In genomic region chr1:227542153-227543120, GRCh38 we compare ENCODE assay signal across 2 cellular contexts.
TF ChIP-seq lines count a peak whose summit lies in the region.

No MANE protein-coding gene starts in this region.

TF ChIP-seq in HCT116, 20 proteins besides CTCF, POLR2A, EP300 and RAD21:
- peak; percentile 59; the same call in 1 of the 2 replicates for TF ChIP-seq MAX (IDR thresholded peaks at IDR 0.05)
- TF ChIP-seq CBX3 (IDR thresholded peaks at IDR 0.05; ENCODE audit: low read depth), result peak; percentile 51; the same call in 1 of the 2 replicates
- peak; percentile 41 for TF ChIP-seq YY1 (IDR thresholded peaks at IDR 0.05; ENCODE audit: extremely low read depth, insufficient replicate concordance, low read depth, low read length)
- TF ChIP-seq ELF1 (IDR thresholded peaks at IDR 0.05; ENCODE audit: borderline replicate concordance, low read depth), result no peak
- no peak for TF ChIP-seq TCF7L2 (IDR thresholded peaks at IDR 0.05; ENCODE audit: borderline replicate concordance, extremely low read depth, insufficient read depth, insufficient read length)
- TF ChIP-seq POLR2AphosphoS5 (IDR thresholded peaks at IDR 0.05; ENCODE audit: low read depth, low read length), result peak; percentile 59
TF ChIP-seq in HCT116: peak in this region for 4.

TF ChIP-seq in GM12878, 131 proteins besides CTCF, POLR2A, EP300 and RAD21 (continued from another document and continues in another):
- no peak for TF ChIP-seq RAD51 (IDR thresholded peaks at IDR 0.05)
- TF ChIP-seq KDM1A (IDR thresholded peaks at IDR 0.05; ENCODE audit: borderline replicate concordance), result no peak
- no peak for TF ChIP-seq IRF5 (IDR thresholded peaks at IDR 0.05; ENCODE audit: borderline replicate concordance)
- 0 out of 2 replicates have a peak, but pooled peaks have one; percentile 8 for TF ChIP-seq RUNX3 (IDR thresholded peaks at IDR 0.05; ENCODE audit: low read length)
- peak; percentile 39; the same call in 1 of the 2 replicates for TF ChIP-seq GABPA (IDR thresholded peaks at IDR 0.05; ENCODE audit: low read depth)
- no peak for TF ChIP-seq ZSCAN29 (IDR thresholded peaks at IDR 0.05)
- no peak for TF ChIP-seq CEBPB (IDR thresholded peaks at IDR 0.05; ENCODE audit: borderline replicate concordance in 1 of 2, low read depth in 2 of 2, low read length in 2 of 2)
- TF ChIP-seq CBFB (IDR thresholded peaks at IDR 0.05; ENCODE audit: low read depth), result no peak
- no peak for TF ChIP-seq CHD2 (IDR thresholded peaks at IDR 0.05; ENCODE audit: borderline replicate concordance, low read depth, low read length)
- TF ChIP-seq CHD4 (IDR thresholded peaks at IDR 0.05), result no peak
- TF ChIP-seq SREBF1 (IDR thresholded peaks at IDR 0.05; ENCODE audit: low read length), result no peak
- no peak for TF ChIP-seq EZH2 (IDR thresholded peaks at IDR 0.05; ENCODE audit: borderline replicate concordance, control insufficient read depth, low read depth, low read length)
- no peak for TF ChIP-seq MLLT1 (IDR thresholded peaks at IDR 0.05)
- TF ChIP-seq ZBTB4 (CRISPR knock-in tag; IDR thresholded peaks at IDR 0.05), result no peak
- TF ChIP-seq KAT2A (conservative IDR thresholded peaks at IDR 0.05; ENCODE audit: control insufficient read depth, low read depth, low read length), result no peak
- no peak for TF ChIP-seq PKNOX1 (IDR thresholded peaks at IDR 0.05)
- TF ChIP-seq STAT3 (IDR thresholded peaks at IDR 0.05; ENCODE audit: low read depth, low read length), result no peak
- TF ChIP-seq RB1 (IDR thresholded peaks at IDR 0.05; ENCODE audit: borderline replicate concordance), result peak; percentile 63; the same call in 1 of the 2 replicates
- TF ChIP-seq FOXM1 (IDR thresholded peaks at IDR 0.05; ENCODE audit: low read depth, low read length), result no peak
- no peak for TF ChIP-seq NFYA (IDR thresholded peaks at IDR 0.05; ENCODE audit: borderline replicate concordance, low read depth, low read length)
- TF ChIP-seq DPF2 (IDR thresholded peaks at IDR 0.05), result peak; percentile 57; the same call in 1 of the 2 replicates
- TF ChIP-seq RBBP5 (conservative IDR thresholded peaks at IDR 0.05), result no peak
- no peak for TF ChIP-seq YBX1 (IDR thresholded peaks at IDR 0.05)
- TF ChIP-seq STAT1 (conservative IDR thresholded peaks at IDR 0.05), result no peak
- peak; percentile 47; the same call in 1 of the 2 replicates for TF ChIP-seq BACH1 (IDR thresholded peaks at IDR 0.05; ENCODE audit: borderline replicate concordance)
- TF ChIP-seq SMARCA5 (IDR thresholded peaks at IDR 0.05), result peak; percentile 97
- TF ChIP-seq SRF (IDR thresholded peaks at IDR 0.05; ENCODE audit: low read depth in 2 of 2, low read length in 2 of 2), result no peak
- TF ChIP-seq ZBTB33 (IDR thresholded peaks at IDR 0.05), result no peak
- TF ChIP-seq ZNF207 (IDR thresholded peaks at IDR 0.05; ENCODE audit: borderline replicate concordance), result peak; percentile 69
- TF ChIP-seq ZNF217 (IDR thresholded peaks at IDR 0.05), result no peak
- no peak for TF ChIP-seq BCLAF1 (IDR thresholded peaks at IDR 0.05)
- TF ChIP-seq BCL11A (IDR thresholded peaks at IDR 0.05; ENCODE audit: low read depth, low read length), result no peak
- TF ChIP-seq POU2F2 (IDR thresholded peaks at IDR 0.05; ENCODE audit: borderline replicate concordance, low read depth, low read length), result no peak
- no peak for TF ChIP-seq SKIL (IDR thresholded peaks at IDR 0.05; ENCODE audit: low read depth, poor library complexity, severe bottlenecking)
- TF ChIP-seq FOXK2 (IDR thresholded peaks at IDR 0.05), result no peak
- peak; percentile 68 for TF ChIP-seq GATAD2B (conservative IDR thresholded peaks at IDR 0.05; ENCODE audit: low read depth)
- no peak for TF ChIP-seq SIX5 (IDR thresholded peaks at IDR 0.05; ENCODE audit: low read depth, low read length, severe bottlenecking)
- TF ChIP-seq POLR2AphosphoS5 (IDR thresholded peaks at IDR 0.05; ENCODE audit: low read length), result no peak
- no peak for TF ChIP-seq JUND (IDR thresholded peaks at IDR 0.05; ENCODE audit: low read depth, low read length)
- no peak for TF ChIP-seq SIN3A (IDR thresholded peaks at IDR 0.05; ENCODE audit: low read depth, low read length)
- TF ChIP-seq TBL1XR1 (IDR thresholded peaks at IDR 0.05; ENCODE audit: low read depth, low read length), result no peak
- TF ChIP-seq TCF12 (IDR thresholded peaks at IDR 0.05; ENCODE audit: low read depth, low read length), result peak; percentile 69; the same call in 1 of the 2 replicates
- TF ChIP-seq LARP7 (IDR thresholded peaks at IDR 0.05), result peak; percentile 91
- no peak for TF ChIP-seq SUPT20H (IDR thresholded peaks at IDR 0.05; ENCODE audit: borderline replicate concordance, control insufficient read depth, low read depth, low read length)
- no peak for TF ChIP-seq POLR2AphosphoS2 (IDR thresholded peaks at IDR 0.05; ENCODE audit: low read depth, low read length)
- TF ChIP-seq WRNIP1 (IDR thresholded peaks at IDR 0.05; ENCODE audit: borderline replicate concordance, low read depth, low read length), result no peak
- no peak for TF ChIP-seq PRDM15 (CRISPR knock-in tag; IDR thresholded peaks at IDR 0.05)
